In genomic region chr5:134530375-134531077, GRCh38 we compare ENCODE assay signal across 12 cellular contexts. TPM values are rescaled to one million over a fixed set of nuclear protein-coding genes. Genes with fewer than 3 reads are reported as not detected.
A peak's percentile ranks its signal among the peaks of the same experiment; 100 is the strongest.
DNase-seq lines count a peak whose midpoint lies in the region; ATAC-seq and TF ChIP-seq lines count a peak whose summit lies in the region.
"Had no signal": no experiment of that assay in that cellular context is flagged by ENCODE, and none has a peak within 500 bp of the region (broad histone marks: within the 10 kb centered on the region; RNA-seq: fewer than 3 reads in every experiment).

No MANE protein-coding gene starts in this region.

- no peaks in the 10 kb centered on the region for H3K9me3 ChIP-seq in CD8-positive, alpha-beta memory T cell (ENCODE audit: low read length)
- H3K9me3 ChIP-seq: right lobe of liver had no signal

- H3K36me3 Mint-ChIP-seq in CD8-positive, alpha-beta memory T cell: peaks cover 0 to 48% (median 0%) of the 10 kb centered on the region in 3 donors
- H3K36me3 Mint-ChIP-seq in activated CD8-positive, alpha-beta T cell treated with anti-CD3 and anti-CD28 coated beads for 36 hours (ENCODE audit: low read depth): no peaks in the 10 kb centered on the region
- H3K36me3 Mint-ChIP-seq in progenitor cell of endocrine pancreas (ENCODE audit: insufficient read depth): no peaks in the 10 kb centered on the region

- POLR2A ChIA-PET in CD8-positive, alpha-beta memory T cell (lab: Charles Lee): no interaction called here
- POLR2A ChIA-PET in activated CD8-positive, alpha-beta T cell treated with anti-CD3 and anti-CD28 coated beads for 36 hours (lab: Charles Lee): interaction anchor here (0.7 to 1.7 kb wide), 7 partner anchors 8 to 105 kb away, joined by 3 to 5 read pairs (median 3); no protein-coding TSS in a partner anchor

- intact Hi-C loops in activated CD8-positive, alpha-beta T cell treated with anti-CD3 and anti-CD28 coated beads for 36 hours (cut with micrococcal nuclease): no loop called here
- intact Hi-C loops in left ventricle myocardium superior (cut with micrococcal nuclease): no loop called here

- peaks cover 79% of the 10 kb centered on the region for H3K4me1 ChIP-seq in CD8-positive, alpha-beta memory T cell (ENCODE audit: insufficient read depth, low read length)

- TF ChIP-seq CTCF in activated CD8-positive, alpha-beta T cell treated with anti-CD3 and anti-CD28 coated beads for 36 hours (IDR thresholded peaks at IDR 0.05): no peak
- no peak for TF ChIP-seq CTCF in progenitor cell of endocrine pancreas (IDR thresholded peaks at IDR 0.05; ENCODE audit: unreplicated experiment)

- CTCF ChIA-PET in CD8-positive, alpha-beta memory T cell (lab: Charles Lee): interaction anchor here (1.3 kb wide), 1 partner anchor 24 kb away, joined by 3 read pairs; no protein-coding TSS in a partner anchor
- CTCF ChIA-PET in activated CD8-positive, alpha-beta T cell treated with anti-CD3 and anti-CD28 coated beads for 36 hours (lab: Charles Lee): interaction anchor here (0.7 to 1.7 kb wide), 9 partner anchors 10 to 209 kb away, joined by 3 to 6 read pairs (median 3); partner anchors contain the start of gene CDKN2AIPNL

- H3K36me3 ChIP-seq in CD8-positive, alpha-beta memory T cell (ENCODE audit: insufficient read depth, low read length): peaks cover 4% of the 10 kb centered on the region
- H3K36me3 ChIP-seq: right lobe of liver had no signal

- no peak for DNase-seq in CD8-positive, alpha-beta memory T cell
- no peak for DNase-seq in activated CD8-positive, alpha-beta T cell treated with anti-CD3 and anti-CD28 coated beads for 36 hours
- peak; percentile 61 for DNase-seq in left ventricle myocardium superior
- DNase-seq in progenitor cell of endocrine pancreas (ENCODE audit: low spot score, unreplicated experiment): no peak
- no peak for DNase-seq in activated CD4-positive, alpha-beta T cell treated with anti-CD3 and anti-CD28 coated beads for 48 hours
- DNase-seq: dermis blood vessel endothelial cell, H7, NCI-H446 treated with DMSO at 0.1 percent for 48 hours had no signal

- H3K4me3 ChIP-seq in CD8-positive, alpha-beta memory T cell (ENCODE audit: low read length): no peak overlapping the region
- H3K4me3 ChIP-seq: right lobe of liver had no signal

- no peaks in the 10 kb centered on the region for H3K27me3 ChIP-seq in CD8-positive, alpha-beta memory T cell (ENCODE audit: insufficient read depth, low read length, poor library complexity, severe bottlenecking)
- H3K27me3 ChIP-seq: right lobe of liver had no signal

- H3K4me1 Mint-ChIP-seq in CD8-positive, alpha-beta memory T cell: peaks cover 69 to 78% (median 75%) of the 10 kb centered on the region in 3 donors
- peaks cover 75% of the 10 kb centered on the region for H3K4me1 Mint-ChIP-seq in activated CD8-positive, alpha-beta T cell treated with anti-CD3 and anti-CD28 coated beads for 36 hours (ENCODE audit: low read depth)
- peaks cover 19% of the 10 kb centered on the region for H3K4me1 Mint-ChIP-seq in progenitor cell of endocrine pancreas (ENCODE audit: low read depth)

- ATAC-seq in activated CD8-positive, alpha-beta T cell treated with anti-CD3 and anti-CD28 coated beads for 36 hours: no peak
- peak; percentile 4 for ATAC-seq in left ventricle myocardium superior
- no peak for ATAC-seq in HG03469 (IDR thresholded peaks at IDR 0.05; ENCODE audit: unreplicated experiment)
- no peak for ATAC-seq in HG02588 (IDR thresholded peaks at IDR 0.05; ENCODE audit: unreplicated experiment)
- no peak for ATAC-seq in HG03571 (IDR thresholded peaks at IDR 0.05; ENCODE audit: unreplicated experiment)
- ATAC-seq: right lobe of liver had no signal

- H3K9me3 Mint-ChIP-seq in CD8-positive, alpha-beta memory T cell: no peaks in the 10 kb centered on the region
- H3K9me3 Mint-ChIP-seq in activated CD8-positive, alpha-beta T cell treated with anti-CD3 and anti-CD28 coated beads for 36 hours: no peaks in the 10 kb centered on the region
- H3K9me3 Mint-ChIP-seq in progenitor cell of endocrine pancreas (ENCODE audit: low read depth): no peaks in the 10 kb centered on the region

- no peak overlapping the region for H3K27ac ChIP-seq in CD8-positive, alpha-beta memory T cell (ENCODE audit: low read depth, low read length)
- H3K27ac ChIP-seq: right lobe of liver had no signal

- H3K27ac Mint-ChIP-seq in CD8-positive, alpha-beta memory T cell: peak overlapping the region; percentile 57 to 99 (median 90)
- peak overlapping the region; percentile 56 for H3K27ac Mint-ChIP-seq in activated CD8-positive, alpha-beta T cell treated with anti-CD3 and anti-CD28 coated beads for 36 hours
- H3K27ac Mint-ChIP-seq in progenitor cell of endocrine pancreas: peak overlapping the region; percentile 49

- H3K4me3 Mint-ChIP-seq in CD8-positive, alpha-beta memory T cell: peak overlapping the region; percentile 23 to 96 (median 59)
- no peak overlapping the region for H3K4me3 Mint-ChIP-seq in activated CD8-positive, alpha-beta T cell treated with anti-CD3 and anti-CD28 coated beads for 36 hours
- no peak overlapping the region for H3K4me3 Mint-ChIP-seq in progenitor cell of endocrine pancreas (ENCODE audit: low read depth)

- no peaks in the 10 kb centered on the region for H3K27me3 Mint-ChIP-seq in CD8-positive, alpha-beta memory T cell
- no peaks in the 10 kb centered on the region for H3K27me3 Mint-ChIP-seq in activated CD8-positive, alpha-beta T cell treated with anti-CD3 and anti-CD28 coated beads for 36 hours
- peaks cover 3% of the 10 kb centered on the region for H3K27me3 Mint-ChIP-seq in progenitor cell of endocrine pancreas

RNA-seq across cellular contexts. Expression of gene JADE2, which starts 5.1 kb away (rescaled TPM):
- total RNA-seq in CD8-positive, alpha-beta memory T cell: 100 to 1,000 TPM; 105 to 107 TPM
- polyA plus RNA-seq in CD8-positive, alpha-beta memory T cell: 47.1 TPM
- 10 to 100 TPM; 58.7 to 61.2 TPM for total RNA-seq in activated CD8-positive, alpha-beta T cell treated with anti-CD3 and anti-CD28 coated beads for 36 hours
- total RNA-seq in left ventricle myocardium superior: 28.7 TPM
- total RNA-seq in progenitor cell of endocrine pancreas: 6.7 and 7.8 TPM in 2 replicates

Comparison
In these comparisons a context has a peak if more than half of its experiments do, and no peak if none do; other contexts are left out.
1. H3K4me3 Mint-ChIP-seq: peak in CD8-positive, alpha-beta memory T cell (7 of 7); none in activated CD8-positive, alpha-beta T cell treated with anti-CD3 and anti-CD28 coated beads for 36 hours (single experiment) and progenitor cell of endocrine pancreas (single experiment).
2. Peak in every context shown above with its lines, with median percentiles within 50 percentile points of each other: H3K27ac Mint-ChIP-seq.